Comparison of ENCODE assay signal across 32 cellular contexts in the genomic region with DNA sequence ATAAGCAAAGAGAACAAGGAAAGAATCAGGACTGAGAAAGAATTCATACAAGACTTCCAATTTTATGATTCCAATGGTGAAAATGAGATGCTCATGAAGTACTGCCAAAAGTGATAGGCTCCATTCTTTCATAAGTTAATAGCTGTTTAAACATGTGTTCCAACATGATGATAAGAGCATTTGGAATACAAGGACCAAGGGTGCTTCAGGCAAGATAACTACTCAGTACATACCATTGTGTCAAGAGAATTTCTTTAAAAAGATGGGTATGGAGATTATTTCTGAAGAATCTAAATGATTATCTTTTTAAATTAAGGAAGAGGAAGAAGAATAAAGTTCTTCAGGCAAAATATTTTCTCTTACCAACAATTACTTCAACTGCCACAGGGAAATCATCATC.
"Had no signal": no experiment of that assay in that cellular context is flagged by ENCODE, and none has a peak within 500 bp of the region (broad histone marks: within the 10 kb centered on the region; RNA-seq: fewer than 3 reads in every experiment).

No MANE protein-coding gene starts in this region.

- H3K4me1 Mint-ChIP-seq: activated CD4-positive, alpha-beta T cell treated with anti-CD3 and anti-CD28 coated beads, Interleukin-2, amount 10 ng/mL, durations not matched to agents 24 days and 14 days had no signal

- H3K4me1 ChIP-seq: foreskin keratinocyte had no signal

- H3K27me3 ChIP-seq: adrenal gland, body of pancreas, esophagus muscularis mucosa, foreskin keratinocyte, gastrocnemius medialis, heart left ventricle had no signal

- H3K27ac Mint-ChIP-seq: activated CD4-positive, alpha-beta T cell treated with anti-CD3 and anti-CD28 coated beads for 36 hours; activated CD4-positive, alpha-beta T cell treated with anti-CD3 and anti-CD28 coated beads, Interleukin-2, amount 10 ng/mL, durations not matched to agents 24 days and 14 days; activated naive CD4-positive, alpha-beta T cell treated with anti-CD3 and anti-CD28 coated beads for 36 hours; activated naive CD4-positive, alpha-beta T cell treated with anti-CD3 and anti-CD28 coated beads, Interleukin-2, amount 50 U/mL, for 72 hours; activated T-helper 17 cell treated with anti-CD3 and anti-CD28 coated beads, Interleukin-2, amount 50 U/mL, for 72 hours; T-helper 2 cell treated with Interferon-gamma antibody and Interleukin-4, amounts not matched to agents 5 μg/mL and 100 μg/mL, for 36 hours had no signal

- H3K36me3 Mint-ChIP-seq: activated naive CD4-positive, alpha-beta T cell treated with anti-CD3 and anti-CD28 coated beads, Interleukin-2, amount 50 U/mL, for 72 hours had no signal

- H3K27ac ChIP-seq: adrenal gland, body of pancreas, esophagus muscularis mucosa, foreskin keratinocyte, heart left ventricle had no signal

- H3K9me3 Mint-ChIP-seq: activated CD4-positive, alpha-beta T cell treated with anti-CD3 and anti-CD28 coated beads, Interleukin-2, amount 10 ng/mL, durations not matched to agents 24 days and 14 days; activated naive CD4-positive, alpha-beta T cell treated with anti-CD3 and anti-CD28 coated beads for 36 hours; activated naive CD4-positive, alpha-beta T cell treated with anti-CD3 and anti-CD28 coated beads, Interleukin-2, amount 50 U/mL, for 72 hours; activated T-cell treated with anti-CD3 and anti-CD28 coated beads, Interleukin-2, amount 50 U/mL, for 4 hours; activated T-helper 17 cell treated with anti-CD3 and anti-CD28 coated beads, Interleukin-2, amount 50 U/mL, for 72 hours; effector memory CD8-positive, alpha-beta T cell; T-cell; T-helper 1 cell treated with Interleukin-12 subunit alpha and Interleukin-12 subunit beta and Interleukin-4 antibody, amounts not matched to agents 30 μg/mL and 1 μg/mL, for 36 hours; T-helper 2 cell treated with Interferon-gamma antibody and Interleukin-4, amounts not matched to agents 5 μg/mL and 100 μg/mL, for 36 hours had no signal

- H3K9me3 ChIP-seq: adrenal gland, body of pancreas, esophagus muscularis mucosa, gastrocnemius medialis, heart left ventricle had no signal

- DNase-seq: activated CD4-positive, alpha-beta T cell treated with anti-CD3 and anti-CD28 coated beads for 36 hours; activated CD4-positive, alpha-beta T cell treated with anti-CD3 and anti-CD28 coated beads, Interleukin-2, amount 10 ng/mL, durations not matched to agents 24 days and 14 days; activated CD4-positive, alpha-beta T cell treated with anti-CD3 and anti-CD28 coated beads, Interleukin-2, amount 50 U/mL, for 48 hours; activated CD4-positive, CD25-positive, alpha-beta regulatory T cell; activated CD4-positive, CD25-positive, alpha-beta regulatory T cell treated with anti-CD3 and anti-CD28 coated beads, Interleukin-2, amount 50 U/mL, for 72 hours; activated CD8-positive, alpha-beta memory T cell treated with anti-CD3 and anti-CD28 coated beads, Interleukin-2, amount 50 U/mL, for 48 hours; activated effector memory CD4-positive, alpha-beta T cell treated with Interleukin-2 at 50 U/mL for 16 hours; activated gamma-delta T cell treated with Interleukin-2 at 50 U/mL for 16 hours; activated naive CD4-positive, alpha-beta T cell treated with anti-CD3 and anti-CD28 coated beads for 36 hours; activated T-cell treated with anti-CD3 and anti-CD28 coated beads, Interleukin-2, amount 50 U/mL, for 4 hours; adrenal gland; amygdala; aorta; body of pancreas; caudate nucleus; cortex of kidney; dermis blood vessel endothelial cell; effector CD4-positive, alpha-beta T cell; effector memory CD8-positive, alpha-beta T cell; erythroblast; foreskin keratinocyte; gastrocnemius medialis; glutamatergic neuron; heart left ventricle; SW 1271; T-cell; T1000 had no signal

- H3K4me3 Mint-ChIP-seq: activated CD4-positive, alpha-beta T cell treated with anti-CD3 and anti-CD28 coated beads for 36 hours; activated CD4-positive, alpha-beta T cell treated with anti-CD3 and anti-CD28 coated beads, Interleukin-2, amount 10 ng/mL, durations not matched to agents 24 days and 14 days; activated naive CD4-positive, alpha-beta T cell treated with anti-CD3 and anti-CD28 coated beads for 36 hours; activated T-cell treated with anti-CD3 and anti-CD28 coated beads, Interleukin-2, amount 50 U/mL, for 4 hours; activated T-helper 17 cell treated with anti-CD3 and anti-CD28 coated beads, Interleukin-2, amount 50 U/mL, for 72 hours; effector memory CD8-positive, alpha-beta T cell; T-cell; T-helper 1 cell treated with Interleukin-12 subunit alpha and Interleukin-12 subunit beta and Interleukin-4 antibody, amounts not matched to agents 30 μg/mL and 1 μg/mL, for 36 hours; T-helper 2 cell treated with Interferon-gamma antibody and Interleukin-4, amounts not matched to agents 5 μg/mL and 100 μg/mL, for 36 hours had no signal

- H3K4me3 ChIP-seq: adrenal gland, body of pancreas, esophagus muscularis mucosa, gastrocnemius medialis, heart left ventricle had no signal

- H3K27me3 Mint-ChIP-seq: activated CD4-positive, alpha-beta T cell treated with anti-CD3 and anti-CD28 coated beads for 36 hours; activated CD4-positive, alpha-beta T cell treated with anti-CD3 and anti-CD28 coated beads, Interleukin-2, amount 10 ng/mL, durations not matched to agents 24 days and 14 days; activated T-helper 17 cell treated with anti-CD3 and anti-CD28 coated beads, Interleukin-2, amount 50 U/mL, for 72 hours; effector memory CD8-positive, alpha-beta T cell; T-cell had no signal

- ATAC-seq: activated CD4-positive, alpha-beta T cell treated with anti-CD3 and anti-CD28 coated beads for 36 hours; activated naive CD4-positive, alpha-beta T cell treated with anti-CD3 and anti-CD28 coated beads, Interleukin-2, amount 50 U/mL, for 72 hours; activated T-cell treated with anti-CD3 and anti-CD28 coated beads, Interleukin-2, amount 50 U/mL, for 4 hours; activated T-helper 17 cell treated with anti-CD3 and anti-CD28 coated beads, Interleukin-2, amount 50 U/mL, for 72 hours; body of pancreas; effector memory CD8-positive, alpha-beta T cell; foreskin keratinocyte; gastrocnemius medialis; heart left ventricle; T-cell had no signal
